Comparison of ENCODE assay signal across 1 cellular context in genomic region chr11:76861490-76861953, GRCh38.
TF ChIP-seq lines count a peak whose summit lies in the region.

No MANE protein-coding gene starts in this region.

TF ChIP-seq in IMR-90, 13 proteins besides CTCF, POLR2A, EP300 and RAD21:
- no peak for TF ChIP-seq FOS (IDR thresholded peaks at IDR 0.05; ENCODE audit: low read depth, low read length)
- no peak for TF ChIP-seq NFE2L2 (IDR thresholded peaks at IDR 0.05; ENCODE audit: low read depth, low read length)
- no peak for TF ChIP-seq BHLHE40 (IDR thresholded peaks at IDR 0.05; ENCODE audit: low read depth, low read length)
- no peak for TF ChIP-seq MAFK (IDR thresholded peaks at IDR 0.05; ENCODE audit: low read depth, low read length)
- TF ChIP-seq SMC3 (IDR thresholded peaks at IDR 0.05; ENCODE audit: low read depth, low read length), result no peak
- no peak for TF ChIP-seq CEBPB (IDR thresholded peaks at IDR 0.05; ENCODE audit: low read depth, low read length)
- TF ChIP-seq MAZ (IDR thresholded peaks at IDR 0.05; ENCODE audit: borderline replicate concordance, low read depth, low read length), result no peak
